ENCODE assay signal across 21 cellular contexts in genomic region chr12:124451016-124451415, GRCh38.
DNase-seq lines count a peak whose midpoint lies in the region; ATAC-seq and TF ChIP-seq lines count a peak whose summit lies in the region.
"Had no signal": no experiment of that assay in that cellular context is flagged by ENCODE, and none has a peak within 500 bp of the region (broad histone marks: within the 10 kb centered on the region; RNA-seq: fewer than 3 reads in every experiment).

No MANE protein-coding gene starts in this region.

- H3K27me3 ChIP-seq in CD4-positive, alpha-beta memory T cell (ENCODE audit: insufficient read depth, low read length) = no peaks in the 10 kb centered on the region
- H3K27me3 ChIP-seq: left lung, neural progenitor cell, sigmoid colon had no signal

- CTCF ChIA-PET in activated CD4-positive, alpha-beta memory T cell treated with anti-CD3 and anti-CD28 coated beads, Interleukin-2, amount 10 ng/mL, durations not matched to agents 7 days and 5 days (lab: Charles Lee) = no interaction called here
- CTCF ChIA-PET in activated CD4-positive, alpha-beta memory T cell treated with anti-CD3 and anti-CD28 coated beads for 36 hours (lab: Charles Lee) = interaction anchor here (1.6 kb wide), 1 partner anchor 320 kb away, joined by 4 read pairs; no protein-coding TSS in a partner anchor
- CTCF ChIA-PET in CD4-positive, alpha-beta memory T cell (lab: Charles Lee; ENCODE audit: partially characterized antibody) = no interaction called here

- no peaks in the 10 kb centered on the region for H3K9me3 ChIP-seq in CD4-positive, alpha-beta memory T cell (ENCODE audit: control insufficient read depth in 1 of 2, low read length in 2 of 2)
- H3K9me3 ChIP-seq: A549, left lung, sigmoid colon had no signal

- peaks cover 3% of the 10 kb centered on the region for H3K36me3 ChIP-seq in CD4-positive, alpha-beta memory T cell (ENCODE audit: insufficient read depth, low read length)
- H3K36me3 ChIP-seq: neural progenitor cell had no signal

- no peak overlapping the region for H3K27ac ChIP-seq in CD4-positive, alpha-beta memory T cell (ENCODE audit: low read depth, low read length)
- H3K27ac ChIP-seq: epithelial cell of prostate, KMS-11, left lung, neural progenitor cell had no signal

- in situ Hi-C loops in GM13976 (cut with MboI; ENCODE audit: low sequenced_read_pairs, unreplicated experiment) = no loop called here

- no peak overlapping the region for H3K4me3 Mint-ChIP-seq in activated CD4-positive, alpha-beta memory T cell treated with anti-CD3 and anti-CD28 coated beads, Interleukin-2, amount 10 ng/mL, durations not matched to agents 7 days and 5 days
- H3K4me3 Mint-ChIP-seq in activated CD4-positive, alpha-beta memory T cell treated with anti-CD3 and anti-CD28 coated beads for 36 hours = no peak overlapping the region
- peak overlapping the region in 2 of 8 donors; percentile 21 to 74 for H3K4me3 Mint-ChIP-seq in CD4-positive, alpha-beta memory T cell
- no peak overlapping the region for H3K4me3 Mint-ChIP-seq in brain
- H3K4me3 Mint-ChIP-seq in natural killer cell treated with Interleukin-12 subunit alpha and Interleukin-12 subunit beta and Interleukin-15 and Interleukin-18, amount 100 ng/mL, for 72 hours = peak overlapping the region; percentile 65
- H3K4me3 Mint-ChIP-seq: neural progenitor cell had no signal

- no peak overlapping the region for H3K4me3 ChIP-seq in CD4-positive, alpha-beta memory T cell (ENCODE audit: low read length in 2 of 2)
- H3K4me3 ChIP-seq: A549, left lung, neural progenitor cell, sigmoid colon had no signal

- intact Hi-C loops in activated CD4-positive, alpha-beta memory T cell treated with anti-CD3 and anti-CD28 coated beads for 36 hours (cut with micrococcal nuclease) = loop anchor here (5.0 to 10.0 kb wide), 2 partner anchors 261 to 464 kb away; partner anchors contain the start of gene UBC
- intact Hi-C loops in CD4-positive, alpha-beta memory T cell (cut with micrococcal nuclease) = loop anchor here (10.0 kb wide), 1 partner anchor 314 kb away; no protein-coding TSS in a partner anchor

- no peaks in the 10 kb centered on the region for H3K27me3 Mint-ChIP-seq in activated CD4-positive, alpha-beta memory T cell treated with anti-CD3 and anti-CD28 coated beads, Interleukin-2, amount 10 ng/mL, durations not matched to agents 7 days and 5 days
- H3K27me3 Mint-ChIP-seq in activated CD4-positive, alpha-beta memory T cell treated with anti-CD3 and anti-CD28 coated beads for 36 hours = no peaks in the 10 kb centered on the region
- no peaks in the 10 kb centered on the region for H3K27me3 Mint-ChIP-seq in CD4-positive, alpha-beta memory T cell
- H3K27me3 Mint-ChIP-seq in brain = no peaks in the 10 kb centered on the region
- no peaks in the 10 kb centered on the region for H3K27me3 Mint-ChIP-seq in natural killer cell treated with Interleukin-12 subunit alpha and Interleukin-12 subunit beta and Interleukin-15 and Interleukin-18, amount 100 ng/mL, for 72 hours
- H3K27me3 Mint-ChIP-seq: B cell had no signal

- peak overlapping the region; percentile 71 for H3K27ac Mint-ChIP-seq in activated CD4-positive, alpha-beta memory T cell treated with anti-CD3 and anti-CD28 coated beads, Interleukin-2, amount 10 ng/mL, durations not matched to agents 7 days and 5 days
- H3K27ac Mint-ChIP-seq in activated CD4-positive, alpha-beta memory T cell treated with anti-CD3 and anti-CD28 coated beads for 36 hours = no peak overlapping the region
- H3K27ac Mint-ChIP-seq in CD4-positive, alpha-beta memory T cell = peak overlapping the region in 6 of 7 donors; percentile 29 to 86 (median 58)
- H3K27ac Mint-ChIP-seq in brain = peak overlapping the region; percentile 45 to 84 (median 75)
- peak overlapping the region in 1 of 2 donors; percentile 19 for H3K27ac Mint-ChIP-seq in natural killer cell treated with Interleukin-12 subunit alpha and Interleukin-12 subunit beta and Interleukin-15 and Interleukin-18, amount 100 ng/mL, for 72 hours

- no peak for ATAC-seq in natural killer cell treated with Interleukin-12 subunit alpha and Interleukin-12 subunit beta and Interleukin-15 and Interleukin-18, amount 100 ng/mL, for 72 hours
- ATAC-seq in GM18868 (IDR thresholded peaks at IDR 0.05; ENCODE audit: unreplicated experiment) = no peak
- ATAC-seq: A549, left lung had no signal

- TF ChIP-seq CTCF in brain (conservative IDR thresholded peaks at IDR 0.05) = no peak
- no peak for TF ChIP-seq CTCF in GM13976 (IDR thresholded peaks at IDR 0.05; ENCODE audit: borderline replicate concordance, control extremely low read depth, extremely low read depth, insufficient read depth, missing control alignments)

- H3K36me3 Mint-ChIP-seq in activated CD4-positive, alpha-beta memory T cell treated with anti-CD3 and anti-CD28 coated beads, Interleukin-2, amount 10 ng/mL, durations not matched to agents 7 days and 5 days (ENCODE audit: low read depth) = peaks cover 20% of the 10 kb centered on the region
- H3K36me3 Mint-ChIP-seq in activated CD4-positive, alpha-beta memory T cell treated with anti-CD3 and anti-CD28 coated beads for 36 hours = peaks cover 10% of the 10 kb centered on the region
- peaks cover 13 to 21% of the 10 kb centered on the region in 2 donors for H3K36me3 Mint-ChIP-seq in CD4-positive, alpha-beta memory T cell
- H3K36me3 Mint-ChIP-seq in brain = peaks cover 22% of the 10 kb centered on the region
- peaks cover 6% of the 10 kb centered on the region for H3K36me3 Mint-ChIP-seq in natural killer cell treated with Interleukin-12 subunit alpha and Interleukin-12 subunit beta and Interleukin-15 and Interleukin-18, amount 100 ng/mL, for 72 hours

- POLR2A ChIA-PET in activated CD4-positive, alpha-beta memory T cell treated with anti-CD3 and anti-CD28 coated beads, Interleukin-2, amount 10 ng/mL, durations not matched to agents 7 days and 5 days (lab: Charles Lee) = interaction anchor here (0.6 to 0.8 kb wide), 2 partner anchors 42 to 261 kb away, joined by 3 read pairs; no protein-coding TSS in a partner anchor
- POLR2A ChIA-PET in activated CD4-positive, alpha-beta memory T cell treated with anti-CD3 and anti-CD28 coated beads for 36 hours (lab: Charles Lee) = no interaction called here
- POLR2A ChIA-PET in CD4-positive, alpha-beta memory T cell (lab: Charles Lee; ENCODE audit: partially characterized antibody) = interaction anchor here (1.9 kb wide), 1 partner anchor 15 kb away, joined by 8 read pairs; no protein-coding TSS in a partner anchor

- peaks cover 57% of the 10 kb centered on the region for H3K4me1 Mint-ChIP-seq in activated CD4-positive, alpha-beta memory T cell treated with anti-CD3 and anti-CD28 coated beads, Interleukin-2, amount 10 ng/mL, durations not matched to agents 7 days and 5 days
- peaks cover 36% of the 10 kb centered on the region for H3K4me1 Mint-ChIP-seq in activated CD4-positive, alpha-beta memory T cell treated with anti-CD3 and anti-CD28 coated beads for 36 hours (ENCODE audit: low read depth)
- peaks cover 21 to 63% (median 45%) of the 10 kb centered on the region in 4 donors for H3K4me1 Mint-ChIP-seq in CD4-positive, alpha-beta memory T cell
- peaks cover 68% of the 10 kb centered on the region for H3K4me1 Mint-ChIP-seq in brain
- H3K4me1 Mint-ChIP-seq in natural killer cell treated with Interleukin-12 subunit alpha and Interleukin-12 subunit beta and Interleukin-15 and Interleukin-18, amount 100 ng/mL, for 72 hours (ENCODE audit: low read depth in 2 of 2) = peaks cover 51 to 53% of the 10 kb centered on the region in 2 donors

- H3K4me1 ChIP-seq in CD4-positive, alpha-beta memory T cell (ENCODE audit: insufficient read depth, low read length) = peaks cover 56% of the 10 kb centered on the region

- no peaks in the 10 kb centered on the region for H3K9me3 Mint-ChIP-seq in activated CD4-positive, alpha-beta memory T cell treated with anti-CD3 and anti-CD28 coated beads, Interleukin-2, amount 10 ng/mL, durations not matched to agents 7 days and 5 days
- no peaks in the 10 kb centered on the region for H3K9me3 Mint-ChIP-seq in activated CD4-positive, alpha-beta memory T cell treated with anti-CD3 and anti-CD28 coated beads for 36 hours
- H3K9me3 Mint-ChIP-seq in CD4-positive, alpha-beta memory T cell = peaks cover 0 to 2% (median 0%) of the 10 kb centered on the region in 8 donors
- no peaks in the 10 kb centered on the region for H3K9me3 Mint-ChIP-seq in brain
- no peaks in the 10 kb centered on the region for H3K9me3 Mint-ChIP-seq in natural killer cell treated with Interleukin-12 subunit alpha and Interleukin-12 subunit beta and Interleukin-15 and Interleukin-18, amount 100 ng/mL, for 72 hours
- H3K9me3 Mint-ChIP-seq: neural progenitor cell had no signal

- no peak for DNase-seq in activated CD4-positive, alpha-beta memory T cell treated with anti-CD3 and anti-CD28 coated beads, Interleukin-2, amount 10 ng/mL, durations not matched to agents 7 days and 5 days
- no peak for DNase-seq in activated CD4-positive, alpha-beta memory T cell treated with anti-CD3 and anti-CD28 coated beads for 36 hours
- peak in 1 of 5 donors; percentile 30 for DNase-seq in CD4-positive, alpha-beta memory T cell
- peak; percentile 60 for DNase-seq in natural killer cell treated with Interleukin-12 subunit alpha and Interleukin-12 subunit beta and Interleukin-15 and Interleukin-18, amount 100 ng/mL, for 72 hours (ENCODE audit: low spot score)
- no peak for DNase-seq in GM13976 (ENCODE audit: low spot score)
- no peak for DNase-seq in SK-N-DZ (ENCODE audit: low spot score)
- DNase-seq: activated effector memory CD4-positive, alpha-beta T cell treated with anti-CD3 and anti-CD28 coated beads, Interleukin-2, amount 50 U/mL, for 16 hours; GOT3; NCI-H1930; OCI-M1; SHP77 treated with DMSO at 0.1 percent for 48 hours; sigmoid colon; stimulated activated CD4-positive, alpha-beta T cell treated with anti-CD3 and anti-CD28 coated beads, Interleukin-15, amount 100 ng/mL, for 24 hours had no signal
